Comparison of ENCODE assay signal across 21 cellular contexts in genomic region chr11:40882301-40882700, GRCh38.
"Had no signal": no experiment of that assay in that cellular context is flagged by ENCODE, and none has a peak within 500 bp of the region (broad histone marks: within the 10 kb centered on the region; RNA-seq: fewer than 3 reads in every experiment).

No MANE protein-coding gene starts in this region.

- FAIRE-seq: small intestine had no signal

- DNase-seq: natural killer cell; occipital lobe; ovary; posterior cingulate gyrus; psoas muscle; right cardiac atrium; right lobe of liver; sigmoid colon; small intestine; stimulated activated CD4-positive, alpha-beta T cell treated with anti-CD3 and anti-CD28 coated beads, Interleukin-15, amount 100 ng/mL, for 24 hours; stimulated activated CD4-positive, alpha-beta T cell treated with anti-CD3 and anti-CD28 coated beads, Interleukin-2, amount 100 ng/mL, for 24 hours; stimulated activated CD4-positive, alpha-beta T cell treated with anti-CD3 and anti-CD28 coated beads, Interleukin-2, amount 100 ng/mL, for 48 hours; stimulated activated CD4-positive, alpha-beta T cell treated with anti-CD3 and anti-CD28 coated beads, Interleukin-4, amount 100 ng/mL, for 24 hours; stimulated activated naive B cell treated with anti-CD40 and anti-IgM and Interleukin-4, amounts not matched to agents 10 μg/mL and 1 μg/mL and 100 μg/mL, for 72 hours; stimulated activated naive CD4-positive, alpha-beta T cell treated with Interleukin-2 at 50 U/mL for 16 hours; stomach; testis; tibial artery; transverse colon; upper lobe of right lung had no signal

- ATAC-seq: natural killer cell; psoas muscle; right cardiac atrium; right lobe of liver; stimulated activated effector memory CD8-positive, alpha-beta T cell treated with anti-CD3 and anti-CD28 coated beads, Interleukin-12 subunit alpha, Interleukin-12 subunit beta, amount 100 ng/mL, for 72 hours; stimulated activated naive B cell treated with anti-CD40 and anti-IgM and Interleukin-4, amounts not matched to agents 10 μg/mL and 1 μg/mL and 100 μg/mL, for 72 hours; upper lobe of right lung had no signal
